Comparison of ENCODE assay signal across 9 cellular contexts in genomic region chr6:139230421-139230840, GRCh38.
DNase-seq lines count a peak whose midpoint lies in the region; TF ChIP-seq lines count a peak whose summit lies in the region.
"Had no signal": no experiment of that assay in that cellular context is flagged by ENCODE, and none has a peak within 500 bp of the region (broad histone marks: within the 10 kb centered on the region; RNA-seq: fewer than 3 reads in every experiment).

No MANE protein-coding gene starts in this region.

- no peak overlapping the region for H3K4me3 Mint-ChIP-seq in brain

- no peak for TF ChIP-seq CTCF in brain (conservative IDR thresholded peaks at IDR 0.05)

- peaks cover 9% of the 10 kb centered on the region for H3K27me3 Mint-ChIP-seq in brain

- peaks cover 5% of the 10 kb centered on the region for H3K36me3 Mint-ChIP-seq in brain

- H3K9me3 Mint-ChIP-seq in brain: peaks cover 2 to 8% (median 6%) of the 10 kb centered on the region in 5 experiments

- DNase-seq in DMS79 treated with DMSO at 0.1 percent for 48 hours (lab: John Stamatoyannopoulos, UW) (peak; percentile 19), DMS79 (lab: John Stamatoyannopoulos, UW) (no peak), NCI-H2081 (lab: John Stamatoyannopoulos, UW) (peak; percentile 71 to 87), pons (ENCODE audit: low spot score) (peak; percentile 20), OCI-M2 (lab: John Stamatoyannopoulos, UW; ENCODE audit: unreplicated experiment) (no peak), HK-2 (ENCODE audit: unreplicated experiment) (no peak), inferior parietal cortex (ENCODE audit: extremely low spot score) (no peak)
- DNase-seq: 8988T had no signal

- H3K27ac Mint-ChIP-seq in brain: peak overlapping the region in 4 of 5 experiments; percentile 2 to 76 (median 36)

- H3K4me1 Mint-ChIP-seq in brain: peaks cover 20% of the 10 kb centered on the region

Comparison
In these comparisons a context has a peak if more than half of its experiments do, and no peak if none do; other contexts are left out.
1. DNase-seq: peak in DMS79 treated with DMSO at 0.1 percent for 48 hours (single experiment), NCI-H2081 (2 of 2) and pons (single experiment); none in DMS79 (single experiment), OCI-M2 (single experiment), HK-2 (single experiment) and inferior parietal cortex (single experiment).